Comparison of ENCODE assay signal across 16 cellular contexts in the genomic region with DNA sequence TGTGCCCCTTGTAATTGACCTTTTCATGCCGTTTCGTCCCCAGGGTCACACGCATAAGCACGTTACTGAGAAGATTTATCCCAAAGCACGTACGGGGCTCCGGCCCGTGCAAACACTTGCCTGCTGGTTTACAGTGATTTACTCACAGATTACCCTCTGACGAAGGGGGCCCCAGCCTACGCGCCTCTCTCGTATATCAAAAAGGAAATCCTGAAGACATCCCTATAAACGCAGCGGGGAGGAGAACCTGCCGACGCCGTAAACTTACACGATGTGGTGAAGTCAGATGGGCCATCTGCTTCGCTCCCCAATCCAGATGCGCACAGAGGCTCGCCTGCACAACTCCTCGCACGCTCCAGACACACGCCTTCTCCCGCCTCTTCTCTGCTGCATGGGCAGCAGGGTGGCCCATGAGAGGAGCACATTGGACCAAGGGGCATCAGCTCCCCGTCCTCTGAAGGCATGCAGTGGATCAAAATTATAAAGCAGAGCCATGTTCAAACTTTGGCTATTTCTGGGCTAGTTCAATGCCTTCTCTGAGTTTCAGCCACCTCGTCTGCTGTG.
"Had no signal": no experiment of that assay in that cellular context is flagged by ENCODE, and none has a peak within 500 bp of the region (broad histone marks: within the 10 kb centered on the region; RNA-seq: fewer than 3 reads in every experiment).

No MANE protein-coding gene starts in this region.

- H3K4me1 Mint-ChIP-seq: activated CD4-positive, alpha-beta T cell treated with anti-CD3 and anti-CD28 coated beads, Interleukin-2, amount 10 ng/mL, durations not matched to agents 24 days and 14 days; activated naive CD8-positive, alpha-beta T cell treated with anti-CD3 and anti-CD28 coated beads for 36 hours; stimulated activated effector memory CD8-positive, alpha-beta T cell treated with anti-CD3 and anti-CD28 coated beads, Interleukin-12 subunit alpha, Interleukin-12 subunit beta, amount 100 ng/mL, for 72 hours had no signal

- H3K27me3 Mint-ChIP-seq: activated CD4-positive, alpha-beta T cell treated with anti-CD3 and anti-CD28 coated beads, Interleukin-2, amount 10 ng/mL, durations not matched to agents 24 days and 14 days; activated naive CD8-positive, alpha-beta T cell treated with anti-CD3 and anti-CD28 coated beads for 36 hours had no signal

- ATAC-seq: activated T-cell treated with anti-CD3 and anti-CD28 coated beads, Interleukin-2, amount 50 U/mL, for 72 hours; foreskin keratinocyte; natural killer cell treated with Interleukin-12 subunit alpha and Interleukin-12 subunit beta and Interleukin-15 and Interleukin-18, amount 100 ng/mL, for 72 hours; stimulated activated effector memory CD8-positive, alpha-beta T cell treated with anti-CD3 and anti-CD28 coated beads, Interleukin-12 subunit alpha, Interleukin-12 subunit beta, amount 100 ng/mL, for 72 hours had no signal

- H3K4me1 ChIP-seq: foreskin keratinocyte had no signal

- H3K9me3 ChIP-seq: esophagus squamous epithelium, ovary had no signal

- H3K36me3 ChIP-seq: esophagus squamous epithelium, ovary had no signal

- H3K27ac ChIP-seq: esophagus squamous epithelium, foreskin keratinocyte, ovary had no signal

- H3K4me3 ChIP-seq: esophagus squamous epithelium, ovary had no signal

- H3K4me3 Mint-ChIP-seq: activated CD4-positive, alpha-beta T cell treated with anti-CD3 and anti-CD28 coated beads, Interleukin-2, amount 10 ng/mL, durations not matched to agents 24 days and 14 days; activated naive CD8-positive, alpha-beta T cell treated with anti-CD3 and anti-CD28 coated beads for 36 hours; activated T-cell treated with anti-CD3 and anti-CD28 coated beads, Interleukin-2, amount 50 U/mL, for 72 hours; natural killer cell treated with Interleukin-12 subunit alpha and Interleukin-12 subunit beta and Interleukin-15 and Interleukin-18, amount 100 ng/mL, for 72 hours; stimulated activated effector memory CD8-positive, alpha-beta T cell treated with anti-CD3 and anti-CD28 coated beads, Interleukin-12 subunit alpha, Interleukin-12 subunit beta, amount 100 ng/mL, for 72 hours had no signal

- H3K27ac Mint-ChIP-seq: activated CD4-positive, alpha-beta T cell treated with anti-CD3 and anti-CD28 coated beads, Interleukin-2, amount 10 ng/mL, durations not matched to agents 24 days and 14 days; activated naive CD8-positive, alpha-beta T cell treated with anti-CD3 and anti-CD28 coated beads for 36 hours; activated T-cell treated with anti-CD3 and anti-CD28 coated beads, Interleukin-2, amount 50 U/mL, for 72 hours; natural killer cell treated with Interleukin-12 subunit alpha and Interleukin-12 subunit beta and Interleukin-15 and Interleukin-18, amount 100 ng/mL, for 72 hours; stimulated activated effector memory CD8-positive, alpha-beta T cell treated with anti-CD3 and anti-CD28 coated beads, Interleukin-12 subunit alpha, Interleukin-12 subunit beta, amount 100 ng/mL, for 72 hours had no signal

- H3K36me3 Mint-ChIP-seq: activated naive CD8-positive, alpha-beta T cell treated with anti-CD3 and anti-CD28 coated beads for 36 hours; brain; natural killer cell treated with Interleukin-12 subunit alpha and Interleukin-12 subunit beta and Interleukin-15 and Interleukin-18, amount 100 ng/mL, for 72 hours; stimulated activated effector memory CD8-positive, alpha-beta T cell treated with anti-CD3 and anti-CD28 coated beads, Interleukin-12 subunit alpha, Interleukin-12 subunit beta, amount 100 ng/mL, for 72 hours had no signal

- H3K9me3 Mint-ChIP-seq: activated CD4-positive, alpha-beta T cell treated with anti-CD3 and anti-CD28 coated beads, Interleukin-2, amount 10 ng/mL, durations not matched to agents 24 days and 14 days; activated naive CD8-positive, alpha-beta T cell treated with anti-CD3 and anti-CD28 coated beads for 36 hours; activated T-cell treated with anti-CD3 and anti-CD28 coated beads, Interleukin-2, amount 50 U/mL, for 72 hours; natural killer cell treated with Interleukin-12 subunit alpha and Interleukin-12 subunit beta and Interleukin-15 and Interleukin-18, amount 100 ng/mL, for 72 hours; stimulated activated effector memory CD8-positive, alpha-beta T cell treated with anti-CD3 and anti-CD28 coated beads, Interleukin-12 subunit alpha, Interleukin-12 subunit beta, amount 100 ng/mL, for 72 hours had no signal

- DNase-seq: activated CD4-positive, alpha-beta T cell treated with anti-CD3 and anti-CD28 coated beads, Interleukin-2, amount 10 ng/mL, durations not matched to agents 24 days and 14 days; activated CD4-positive, CD25-positive, alpha-beta regulatory T cell; activated CD8-positive, alpha-beta memory T cell treated with anti-CD3 and anti-CD28 coated beads, Interleukin-2, amount 50 U/mL, for 48 hours; activated naive CD8-positive, alpha-beta T cell treated with anti-CD3 and anti-CD28 coated beads for 36 hours; activated T-cell treated with anti-CD3 and anti-CD28 coated beads, Interleukin-2, amount 50 U/mL, for 72 hours; central memory CD4-positive, alpha-beta T cell; cortex of kidney; effector CD4-positive, alpha-beta T cell; esophagus squamous epithelium; foreskin keratinocyte; mesendoderm; ovary; T-helper 2 cell had no signal
